13 cellular contexts compared by ENCODE assay signal in the genomic region with DNA sequence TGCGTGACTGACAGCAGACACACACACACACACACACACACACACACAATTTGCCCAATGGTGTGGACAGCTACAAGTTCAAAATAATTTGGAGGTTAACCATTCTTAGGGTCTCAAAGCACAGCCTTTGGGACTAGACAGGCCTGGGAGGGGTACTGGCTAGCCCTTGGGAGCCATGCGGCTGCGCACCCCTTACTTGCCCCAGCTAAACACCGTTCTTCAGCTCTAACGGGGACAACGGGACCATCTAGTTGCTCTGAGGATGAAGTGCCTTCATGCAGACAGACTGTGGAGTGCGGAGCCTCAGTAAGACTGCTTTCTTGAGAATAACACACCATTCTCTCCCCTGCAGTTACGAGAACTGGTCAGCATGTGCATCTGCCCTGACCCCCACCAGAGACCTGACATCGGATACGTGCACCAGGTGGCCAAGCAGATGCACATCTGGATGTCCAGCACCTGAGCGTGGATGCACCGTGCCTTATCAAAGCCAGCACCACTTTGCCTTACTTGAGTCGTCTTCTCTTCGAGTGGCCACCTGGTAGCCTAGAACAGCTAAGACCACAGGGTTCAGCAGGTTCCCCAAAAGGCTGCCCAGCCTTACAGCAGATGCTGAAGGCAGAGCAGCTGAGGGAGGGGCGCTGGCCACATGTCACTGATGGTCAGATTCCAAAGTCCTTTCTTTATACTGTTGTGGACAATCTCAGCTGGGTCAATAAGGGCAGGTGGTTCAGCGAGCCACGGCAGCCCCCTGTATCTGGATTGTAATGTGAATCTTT.
A peak's percentile ranks its signal among the peaks of the same experiment; 100 is the strongest.
DNase-seq lines count a peak whose midpoint lies in the region; ATAC-seq and TF ChIP-seq lines count a peak whose summit lies in the region.
"Had no signal": no experiment of that assay in that cellular context is flagged by ENCODE, and none has a peak within 500 bp of the region (broad histone marks: within the 10 kb centered on the region; RNA-seq: fewer than 3 reads in every experiment).

No MANE protein-coding gene starts in this region.

- no peaks in the 10 kb centered on the region for H3K4me1 ChIP-seq in Caco-2
- peaks cover 9% of the 10 kb centered on the region; the same call in 1 of the 2 replicates for H3K4me1 ChIP-seq in GM23338 (ENCODE audit: insufficient read depth)
- H3K4me1 ChIP-seq in endodermal cell (ENCODE audit: control insufficient read depth, insufficient read depth, low read length): no peaks in the 10 kb centered on the region
- no peaks in the 10 kb centered on the region for H3K4me1 ChIP-seq in osteoblast (ENCODE audit: insufficient read depth, low read length)
- H3K4me1 ChIP-seq in PC-9 (replicated peaks; ENCODE audit: insufficient read depth): no peaks in the 10 kb centered on the region
- no peaks in the 10 kb centered on the region for H3K4me1 ChIP-seq in PC-3 (ENCODE audit: insufficient read depth, low read length)
- H3K4me1 ChIP-seq: psoas muscle had no signal

- BruUV-seq in Caco-2 (replicated peaks; lab: Mats Ljungman, UMichigan) (no TSS peak), PC-9 (replicated peaks; lab: Mats Ljungman, UMichigan) (no TSS peak), PC-3 (replicated peaks; lab: Mats Ljungman, UMichigan) (no TSS peak)

- H2AFZ ChIP-seq in GM23338 (no peak overlapping the region), osteoblast (ENCODE audit: low read length) (no peak overlapping the region), PC-9 (no peak overlapping the region), PC-3 (ENCODE audit: low read length) (no peak overlapping the region)

- no peaks in the 10 kb centered on the region for H3K27me3 ChIP-seq in Caco-2 (replicated peaks; ENCODE audit: control insufficient read depth, insufficient read depth, low read length)
- no peaks in the 10 kb centered on the region for H3K27me3 ChIP-seq in GM23338 (ENCODE audit: insufficient read depth)
- H3K27me3 ChIP-seq in endodermal cell (ENCODE audit: control insufficient read depth, insufficient read depth, low read length, poor library complexity, severe bottlenecking): no peaks in the 10 kb centered on the region
- H3K27me3 ChIP-seq in osteoblast (ENCODE audit: insufficient read depth, low read length): no peaks in the 10 kb centered on the region
- no peaks in the 10 kb centered on the region for H3K27me3 ChIP-seq in PC-9 (ENCODE audit: insufficient read depth, low read depth)
- no peaks in the 10 kb centered on the region for H3K27me3 ChIP-seq in PC-3 (ENCODE audit: low read length)

- H3F3A ChIP-seq in GM23338 (replicated peaks; ENCODE audit: low read depth) (no peaks in the 10 kb centered on the region), PC-9 (ENCODE audit: insufficient read depth, low read depth) (peaks cover 26% of the 10 kb centered on the region), PC-3 (ENCODE audit: low read length, unreplicated experiment) (no peaks in the 10 kb centered on the region)

- 96 to 98% methylated on average over 16 to 17 of the region's 17 CpGs for WGBS in endodermal cell (ENCODE audit: insufficient coverage in 1 of 2, insufficient read length in 1 of 2), 2 experiments

- H3K4me1 Mint-ChIP-seq in Caco-2 (ENCODE audit: low read depth, unreplicated experiment) (no peaks in the 10 kb centered on the region), GM23338 (peaks cover 6% of the 10 kb centered on the region; the same call in 2 of the 3 replicates), endodermal cell (no peaks in the 10 kb centered on the region)

- H3K9ac ChIP-seq in endodermal cell (ENCODE audit: extremely low read depth, low read length, poor library complexity, severe bottlenecking) (no peak overlapping the region), PC-3 (ENCODE audit: low read length) (no peak overlapping the region)

- POLR2A ChIA-PET in Caco-2 (lab: Charles Lee): no interaction called here
- POLR2A ChIA-PET in PC-9 (lab: Charles Lee; ENCODE audit: unreplicated experiment): no interaction called here
- POLR2A ChIA-PET in PC-3 (lab: Charles Lee; ENCODE audit: unreplicated experiment): no interaction called here

- no peaks in the 10 kb centered on the region for H3K9me2 ChIP-seq in GM23338 (ENCODE audit: insufficient read depth)
- H3K9me2 ChIP-seq in PC-9 (ENCODE audit: insufficient read depth): no peaks in the 10 kb centered on the region
- H3K9me2 ChIP-seq in PC-3 (replicated peaks; ENCODE audit: low read length): no peaks in the 10 kb centered on the region

- CTCF ChIA-PET in Caco-2 (lab: Charles Lee): no interaction called here
- CTCF ChIA-PET in PC-9 (lab: Charles Lee): no interaction called here
- CTCF ChIA-PET in PC-3 (lab: Charles Lee): no interaction called here

- H3K9me3 Mint-ChIP-seq in Caco-2 (ENCODE audit: unreplicated experiment): no peaks in the 10 kb centered on the region
- no peaks in the 10 kb centered on the region for H3K9me3 Mint-ChIP-seq in GM23338
- H3K9me3 Mint-ChIP-seq in endodermal cell: no peaks in the 10 kb centered on the region

- intact Hi-C loops in Caco-2 (cut with micrococcal nuclease; ENCODE audit: unreplicated experiment) (no loop called here), PC-9 (cut with micrococcal nuclease; ENCODE audit: unreplicated experiment) (no loop called here), PC-3 (cut with micrococcal nuclease) (no loop called here)

- DNase-seq in Caco-2 (peak; percentile 22 to 36), GM23338 (ENCODE audit: low spot score) (no peak), endodermal cell (no peak), osteoblast (ENCODE audit: insufficient read length, low spot score, missing footprints) (peak; percentile 66), PC-9 (no peak), cerebellum (ENCODE audit: low spot score) (no peak), NCI-H2227 treated with DMSO at 0.1 percent for 48 hours (lab: John Stamatoyannopoulos, UW) (no peak), PC-3 (no peak)
- DNase-seq: activated T-cell treated with anti-CD3 and anti-CD28 coated beads, Interleukin-2, amount 50 U/mL, for 1 hour; NCI-H2081 treated with DMSO at 0.1 percent for 48 hours; NCI-H526; psoas muscle had no signal

- TF ChIP-seq CTCF in Caco-2 (IDR thresholded peaks at IDR 0.05; ENCODE audit: insufficient read depth in 1 of 2, low read depth in 1 of 2, low read length in 1 of 2, severe bottlenecking in 1 of 2, unreplicated experiment in 1 of 2) (no peak), GM23338 (conservative IDR thresholded peaks at IDR 0.05; ENCODE audit: low read depth in 2 of 2) (no peak), endodermal cell (conservative IDR thresholded peaks at IDR 0.05) (no peak), osteoblast (IDR thresholded peaks at IDR 0.05; ENCODE audit: extremely low read depth, low read depth, low read length) (no peak), PC-9 (conservative IDR thresholded peaks at IDR 0.05) (no peak), PC-3 (conservative IDR thresholded peaks at IDR 0.05; ENCODE audit: low read depth, low read length) (no peak)

- H3K27me3 Mint-ChIP-seq in Caco-2 (ENCODE audit: insufficient read depth, unreplicated experiment) (no peaks in the 10 kb centered on the region), GM23338 (ENCODE audit: insufficient read depth, low read depth, poor library complexity) (peaks cover 18% of the 10 kb centered on the region), endodermal cell (ENCODE audit: insufficient read depth) (no peaks in the 10 kb centered on the region)

- H3K4me2 ChIP-seq in GM23338: no peak overlapping the region
- no peak overlapping the region for H3K4me2 ChIP-seq in osteoblast (ENCODE audit: insufficient read depth, low read length)
- no peak overlapping the region for H3K4me2 ChIP-seq in PC-9
- no peak overlapping the region for H3K4me2 ChIP-seq in PC-3 (ENCODE audit: low read length)

- H3K27ac ChIP-seq in GM23338 (ENCODE audit: low read depth): no peak overlapping the region
- peak overlapping the region; percentile 70 for H3K27ac ChIP-seq in endodermal cell (ENCODE audit: low read depth, low read length)
- no peak overlapping the region for H3K27ac ChIP-seq in osteoblast (ENCODE audit: low read depth, low read length)
- H3K27ac ChIP-seq in PC-9: no peak overlapping the region
- no peak overlapping the region for H3K27ac ChIP-seq in PC-3 (ENCODE audit: low read length)
- H3K27ac ChIP-seq: psoas muscle had no signal

- peaks cover 12% of the 10 kb centered on the region for H3K36me3 ChIP-seq in Caco-2 (ENCODE audit: control insufficient read depth, insufficient read depth, low read length)
- peaks cover 10% of the 10 kb centered on the region; the same call in 1 of the 2 replicates for H3K36me3 ChIP-seq in GM23338 (ENCODE audit: insufficient read depth)
- H3K36me3 ChIP-seq in endodermal cell (ENCODE audit: control insufficient read depth, insufficient read depth, low read length): peaks cover 70% of the 10 kb centered on the region
- peaks cover 95% of the 10 kb centered on the region for H3K36me3 ChIP-seq in osteoblast (ENCODE audit: insufficient read depth, low read length)
- H3K36me3 ChIP-seq in PC-9 (ENCODE audit: low read depth): peaks cover 15% of the 10 kb centered on the region; the same call in 1 of the 2 replicates
- H3K36me3 ChIP-seq in PC-3 (ENCODE audit: low read depth, low read length): peaks cover 35% of the 10 kb centered on the region; the same call in 1 of the 2 replicates

- H3K4me3 Mint-ChIP-seq in Caco-2 (ENCODE audit: unreplicated experiment) (no peak overlapping the region), GM23338 (no peak overlapping the region), endodermal cell (no peak overlapping the region)

- H3K27ac Mint-ChIP-seq in Caco-2 (ENCODE audit: unreplicated experiment): peak overlapping the region; percentile 12
- 0 out of 2 replicates have a peak overlapping the region, but pooled peaks have one; percentile 3 for H3K27ac Mint-ChIP-seq in GM23338
- no peak overlapping the region for H3K27ac Mint-ChIP-seq in endodermal cell

- H3K36me3 Mint-ChIP-seq in Caco-2 (ENCODE audit: insufficient read depth, unreplicated experiment): peaks cover 96% of the 10 kb centered on the region
- H3K36me3 Mint-ChIP-seq in GM23338 (ENCODE audit: low read depth): peaks cover 39% of the 10 kb centered on the region
- H3K36me3 Mint-ChIP-seq in endodermal cell (ENCODE audit: low read depth): peaks cover 37% of the 10 kb centered on the region

- no peaks in the 10 kb centered on the region for H3K9me3 ChIP-seq in Caco-2
- H3K9me3 ChIP-seq in endodermal cell (ENCODE audit: control insufficient read depth, low read length): no peaks in the 10 kb centered on the region
- no peaks in the 10 kb centered on the region for H3K9me3 ChIP-seq in osteoblast (ENCODE audit: low read depth, low read length)
- H3K9me3 ChIP-seq in PC-9 (ENCODE audit: insufficient read depth, low read depth): no peaks in the 10 kb centered on the region
- no peaks in the 10 kb centered on the region for H3K9me3 ChIP-seq in PC-3 (ENCODE audit: low read length)
- H3K9me3 ChIP-seq: psoas muscle had no signal

- H4K20me1 ChIP-seq in GM23338 (replicated peaks; ENCODE audit: insufficient read depth) (peaks cover 2% of the 10 kb centered on the region; the same call in 1 of the 2 replicates), osteoblast (ENCODE audit: insufficient read depth, low read length) (peaks cover 49% of the 10 kb centered on the region), PC-9 (ENCODE audit: insufficient read depth) (peaks cover 31% of the 10 kb centered on the region), PC-3 (ENCODE audit: low read length) (0 out of 2 replicates have a peak, but pooled peaks cover 6% of the 10 kb centered on the region)

- H3K79me2 ChIP-seq in GM23338 (replicated peaks; ENCODE audit: insufficient read depth) (no peaks in the 10 kb centered on the region; the same call in 1 of the 2 replicates), osteoblast (ENCODE audit: insufficient read depth, low read length) (peaks cover 17% of the 10 kb centered on the region), PC-9 (ENCODE audit: low read depth) (0 out of 2 replicates have a peak, but pooled peaks cover 3% of the 10 kb centered on the region), PC-3 (ENCODE audit: low read length) (0 out of 2 replicates have a peak, but pooled peaks cover 4% of the 10 kb centered on the region)

- ATAC-seq in GM23338 (no peak), PC-3 (no peak)
- ATAC-seq: psoas muscle, SK-N-SH treated with all-trans-retinoic acid at 6 μM for 48 hours had no signal

- H3K4me3 ChIP-seq in Caco-2 (ENCODE audit: low read depth, low read length) (no peak overlapping the region), GM23338 (no peak overlapping the region), endodermal cell (ENCODE audit: low read length) (no peak overlapping the region), osteoblast (ENCODE audit: insufficient read depth, low read length) (no peak overlapping the region), PC-9 (no peak overlapping the region), PC-3 (ENCODE audit: low read length) (no peak overlapping the region)
- H3K4me3 ChIP-seq: psoas muscle had no signal

Comparison
In these comparisons a context has a peak if more than half of its experiments do, and no peak if none do; other contexts are left out.
1. DNase-seq: peak in Caco-2 (2 of 2) and osteoblast (single experiment); none in GM23338 (single experiment), endodermal cell (single experiment), PC-9 (0 of 2), cerebellum (single experiment), NCI-H2227 treated with DMSO at 0.1 percent for 48 hours (single experiment) and PC-3 (single experiment).